1 cellular context compared by ENCODE assay signal in genomic region chr1:63636192-63637105, GRCh38.
TF ChIP-seq lines count a peak whose summit lies in the region.

No MANE protein-coding gene starts in this region.

TF ChIP-seq in K562, 482 proteins besides CTCF, POLR2A, EP300 and RAD21:
- no peak for TF ChIP-seq ZNF175 (CRISPR knock-in tag; IDR thresholded peaks at IDR 0.05; ENCODE audit: low read depth)
- no peak for TF ChIP-seq ATF1 (CRISPR knock-in tag; IDR thresholded peaks at IDR 0.05)
- no peak for TF ChIP-seq ATF1 (tag; IDR thresholded peaks at IDR 0.05)
- peak; percentile 42 to 56 for TF ChIP-seq NRF1 (conservative IDR thresholded peaks at IDR 0.05 in 1 of 2, IDR thresholded peaks at IDR 0.05 in 1 of 2)
- TF ChIP-seq CREBBP (IDR thresholded peaks at IDR 0.05; ENCODE audit: low read depth, low read length), result no peak
- TF ChIP-seq CTCFL (IDR thresholded peaks at IDR 0.05; ENCODE audit: borderline replicate concordance, insufficient read depth, low read depth, low read length, poor library complexity, severe bottlenecking), result peak; percentile 36
- TF ChIP-seq ZBTB33 (CRISPR knock-in tag; IDR thresholded peaks at IDR 0.05), result no peak
TF ChIP-seq in K562: peak in this region for 2.
